In genomic region chr5:168304349-168304748, GRCh38 we compare ENCODE assay signal across 20 cellular contexts.
"Had no signal": no experiment of that assay in that cellular context is flagged by ENCODE, and none has a peak within 500 bp of the region (broad histone marks: within the 10 kb centered on the region; RNA-seq: fewer than 3 reads in every experiment).

No MANE protein-coding gene starts in this region.

- H3K4me1 Mint-ChIP-seq: central memory CD8-positive, alpha-beta T cell; natural killer cell had no signal

- H3K9me3 ChIP-seq: ovary, suprapubic skin, tibial artery had no signal

- H3K27me3 ChIP-seq: dorsolateral prefrontal cortex, ovary, suprapubic skin had no signal

- H3K27ac ChIP-seq: dorsolateral prefrontal cortex, ovary, suprapubic skin, tibial artery had no signal

- H3K27me3 Mint-ChIP-seq: progenitor cell of endocrine pancreas had no signal

- H3K36me3 ChIP-seq: ovary, suprapubic skin, tibial artery had no signal

- H3K4me1 ChIP-seq: tibial artery had no signal

- H3K27ac Mint-ChIP-seq: natural killer cell, progenitor cell of endocrine pancreas had no signal

- H3K9me3 Mint-ChIP-seq: central memory CD8-positive, alpha-beta T cell; natural killer cell; neural crest cell had no signal

- H3K4me3 Mint-ChIP-seq: central memory CD8-positive, alpha-beta T cell; natural killer cell; neural crest cell had no signal

- DNase-seq: cortex of kidney; dorsolateral prefrontal cortex; effector CD8-positive, alpha-beta T cell; foreskin melanocyte; head of caudate nucleus; hippocampal formation; kidney glomerular epithelial cell; mammary epithelial cell; natural killer cell; nucleus accumbens; ovary; right cardiac atrium; stimulated activated CD4-positive, alpha-beta T cell treated with anti-CD3 and anti-CD28 coated beads, Interleukin-2, amount 100 ng/mL, for 48 hours; stimulated activated naive CD4-positive, alpha-beta T cell treated with Interleukin-2 at 50 U/mL for 16 hours; tibial artery had no signal

- H3K4me3 ChIP-seq: dorsolateral prefrontal cortex, ovary, smooth muscle cell, suprapubic skin, tibial artery had no signal

- H3K36me3 Mint-ChIP-seq: natural killer cell had no signal

- ATAC-seq: natural killer cell, right cardiac atrium had no signal
